ENCODE assay signal across 22 cellular contexts in the genomic region with DNA sequence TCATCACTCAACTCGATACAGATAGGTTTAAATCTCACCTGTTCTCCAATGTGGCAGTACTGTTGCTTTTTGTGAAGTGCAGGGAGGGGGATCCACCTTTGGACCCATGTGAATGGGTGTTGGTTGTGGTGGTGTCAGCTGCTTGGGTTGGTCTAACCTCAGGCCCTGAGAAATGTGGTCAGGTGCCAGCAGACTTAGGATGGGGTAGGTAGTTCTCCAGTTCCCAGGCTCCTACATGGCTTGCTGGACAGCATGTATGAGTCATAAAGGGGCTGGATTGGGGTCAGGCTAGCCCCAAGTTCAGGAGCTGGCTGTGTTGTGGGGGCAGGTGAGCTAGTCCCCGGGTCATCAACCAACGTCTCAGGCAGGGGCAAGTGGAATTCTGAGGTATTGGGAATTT.
"Had no signal": no experiment of that assay in that cellular context is flagged by ENCODE, and none has a peak within 500 bp of the region (broad histone marks: within the 10 kb centered on the region; RNA-seq: fewer than 3 reads in every experiment).

No MANE protein-coding gene starts in this region.

- H3K4me3 Mint-ChIP-seq: activated naive CD4-positive, alpha-beta T cell treated with anti-CD3 and anti-CD28 coated beads, Interleukin-2, amount 50 U/mL, for 24 hours; naive B cell; neural crest cell; WTC11 had no signal

- H3K9me3 ChIP-seq: body of pancreas, sigmoid colon, thoracic aorta, upper lobe of left lung had no signal

- FAIRE-seq: keratinocyte had no signal

- H3K4me3 ChIP-seq: body of pancreas, cardiac muscle cell, heart right ventricle, mucosa of descending colon, sigmoid colon, thoracic aorta, upper lobe of left lung had no signal

- ATAC-seq: body of pancreas, heart right ventricle, left colon, mucosa of descending colon, WTC11 had no signal

- H3K4me1 Mint-ChIP-seq: activated naive CD4-positive, alpha-beta T cell treated with anti-CD3 and anti-CD28 coated beads, Interleukin-2, amount 50 U/mL, for 24 hours; naive B cell; neural crest cell had no signal

- H3K27me3 Mint-ChIP-seq: activated naive CD4-positive, alpha-beta T cell treated with anti-CD3 and anti-CD28 coated beads, Interleukin-2, amount 50 U/mL, for 24 hours; naive B cell had no signal

- H3K27ac ChIP-seq: body of pancreas, cardiac muscle cell, epithelial cell of prostate, heart right ventricle, sigmoid colon, thoracic aorta, upper lobe of left lung had no signal

- H3K36me3 ChIP-seq: cardiac muscle cell, heart right ventricle, sigmoid colon, thoracic aorta, upper lobe of left lung had no signal

- H3K36me3 Mint-ChIP-seq: activated naive CD4-positive, alpha-beta T cell treated with anti-CD3 and anti-CD28 coated beads, Interleukin-2, amount 50 U/mL, for 24 hours; naive B cell had no signal

- H3K4me1 ChIP-seq: body of pancreas, heart right ventricle, sigmoid colon, upper lobe of left lung had no signal

- H3K27ac Mint-ChIP-seq: activated naive CD4-positive, alpha-beta T cell treated with anti-CD3 and anti-CD28 coated beads, Interleukin-2, amount 50 U/mL, for 24 hours; WTC11 had no signal

- DNase-seq: activated gamma-delta T cell treated with Interleukin-2 at 50 U/mL for 16 hours; activated T-cell treated with anti-CD3 and anti-CD28 coated beads, Interleukin-2, amount 50 U/mL, for 1 hour; anterior cingulate cortex; body of pancreas; heart right ventricle; left colon; mesendoderm; mucosa of descending colon; naive B cell; occipital lobe; sigmoid colon; stimulated activated CD4-positive, alpha-beta T cell treated with anti-CD3 and anti-CD28 coated beads, Interleukin-4, amount 100 ng/mL, for 1 hour; stimulated activated naive CD4-positive, alpha-beta T cell treated with Interleukin-2 at 50 U/mL for 16 hours; T-helper 9 cell; upper lobe of left lung had no signal

- H3K27me3 ChIP-seq: body of pancreas, cardiac muscle cell, heart right ventricle, sigmoid colon, upper lobe of left lung had no signal
